1 cellular context compared by ENCODE assay signal in the genomic region with DNA sequence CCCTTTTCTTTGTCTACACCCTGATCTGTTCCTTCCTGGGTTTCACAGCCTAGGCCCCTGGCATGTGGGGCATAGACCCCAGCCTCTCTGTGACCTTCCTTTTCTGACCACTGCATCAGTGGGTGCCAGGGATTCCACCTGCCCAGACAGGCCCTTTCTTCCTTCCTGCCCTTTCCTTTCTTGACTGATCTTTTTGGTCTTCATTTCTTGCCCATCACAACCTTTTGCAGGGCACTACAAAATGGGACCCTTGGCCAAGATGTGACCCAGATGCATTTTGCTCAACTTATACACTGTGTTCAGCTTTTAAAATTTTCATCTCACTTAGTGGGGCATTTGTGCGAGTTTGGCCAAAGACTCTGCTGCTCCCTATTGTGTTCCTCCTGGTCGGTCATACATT.
TF ChIP-seq lines count a peak whose summit lies in the region.

No MANE protein-coding gene starts in this region.

TF ChIP-seq in SK-N-SH treated with all-trans-retinoic acid at 6 μM for 48 hours, 23 proteins besides CTCF, POLR2A, EP300 and RAD21 (continued from another document):
- TF ChIP-seq, protein P1, sequence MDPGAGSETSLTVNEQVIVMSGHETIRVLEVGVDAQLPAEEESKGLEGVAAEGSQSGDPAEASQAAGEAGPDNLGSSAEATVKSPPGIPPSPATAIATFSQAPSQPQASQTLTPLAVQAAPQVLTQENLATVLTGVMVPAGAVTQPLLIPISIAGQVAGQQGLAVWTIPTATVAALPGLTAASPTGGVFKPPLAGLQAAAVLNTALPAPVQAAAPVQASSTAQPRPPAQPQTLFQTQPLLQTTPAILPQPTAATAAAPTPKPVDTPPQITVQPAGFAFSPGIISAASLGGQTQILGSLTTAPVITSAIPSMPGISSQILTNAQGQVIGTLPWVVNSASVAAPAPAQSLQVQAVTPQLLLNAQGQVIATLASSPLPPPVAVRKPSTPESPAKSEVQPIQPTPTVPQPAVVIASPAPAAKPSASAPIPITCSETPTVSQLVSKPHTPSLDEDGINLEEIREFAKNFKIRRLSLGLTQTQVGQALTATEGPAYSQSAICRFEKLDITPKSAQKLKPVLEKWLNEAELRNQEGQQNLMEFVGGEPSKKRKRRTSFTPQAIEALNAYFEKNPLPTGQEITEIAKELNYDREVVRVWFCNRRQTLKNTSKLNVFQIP (CRISPR knock-in tag; IDR thresholded peaks at IDR 0.05; ENCODE audit: borderline replicate concordance, low read depth), result no peak
- TF ChIP-seq ZFP3 (CRISPR knock-in tag; IDR thresholded peaks at IDR 0.05), result no peak
- no peak for TF ChIP-seq ZC3H10 (CRISPR knock-in tag; IDR thresholded peaks at IDR 0.05)
TF ChIP-seq in SK-N-SH treated with all-trans-retinoic acid at 6 μM for 48 hours: peak in this region for 0.
